ENCODE assay signal across 13 cellular contexts in the genomic region with DNA sequence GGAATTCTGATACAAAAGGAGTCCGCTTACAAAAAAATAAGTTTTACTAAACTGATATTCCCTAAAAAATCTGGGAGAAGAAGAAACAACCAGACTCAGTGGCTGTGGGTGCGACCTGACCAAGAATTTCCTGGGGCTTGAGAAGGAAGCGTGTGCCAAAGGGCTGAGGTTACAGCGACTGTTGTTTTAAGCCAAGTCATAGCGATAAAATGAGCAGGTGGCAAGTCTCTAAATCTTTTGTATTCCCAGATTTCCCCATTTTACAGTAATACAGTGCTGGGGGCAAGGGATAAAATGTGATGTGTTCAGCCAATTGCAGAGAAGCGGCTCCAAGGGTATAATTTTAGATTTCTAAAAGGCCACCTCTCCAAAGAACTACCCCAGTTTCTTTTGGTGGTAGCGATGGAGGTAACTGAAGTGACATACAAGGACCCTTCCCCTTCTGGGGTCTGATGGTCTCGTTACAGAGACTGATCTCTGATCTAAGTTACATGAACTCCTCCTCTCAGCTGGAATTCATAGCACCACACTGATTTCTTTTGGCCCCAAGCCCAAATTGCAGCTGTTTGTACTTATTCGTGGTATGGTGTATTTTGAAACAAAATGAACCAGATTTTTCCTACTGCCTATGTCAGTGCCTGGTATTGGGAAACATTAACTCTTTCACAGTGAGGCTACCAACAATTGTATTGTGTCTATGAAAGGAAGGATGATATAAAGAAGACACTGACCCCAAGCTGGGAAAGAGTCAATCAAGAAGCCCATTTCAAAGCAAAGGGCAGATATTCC. TPM values are rescaled to one million over a fixed set of nuclear protein-coding genes. Genes with fewer than 3 reads are reported as not detected.
DNase-seq lines count a peak whose midpoint lies in the region; ATAC-seq, FAIRE-seq and TF ChIP-seq lines count a peak whose summit lies in the region.
"Had no signal": no experiment of that assay in that cellular context is flagged by ENCODE, and none has a peak within 500 bp of the region (broad histone marks: within the 10 kb centered on the region; RNA-seq: fewer than 3 reads in every experiment).

No MANE protein-coding gene starts in this region.

- no peak overlapping the region for H3K9ac ChIP-seq in GM12878 (ENCODE audit: control insufficient read depth, insufficient read depth, low read length)
- H3K9ac ChIP-seq in kidney (ENCODE audit: low read length in 2 of 2) = no peak overlapping the region

- no peak for ATAC-seq in GM12878
- ATAC-seq: Panc1 had no signal

- H3K27me3 ChIP-seq in GM12878 (replicated peaks in 1 of 2; ENCODE audit: control insufficient read depth in 2 of 2, insufficient read depth in 2 of 2, low read length in 1 of 2) (no peaks in the 10 kb centered on the region; a peak in 1 of 4 replicates), right atrium auricular region (no peaks in the 10 kb centered on the region), suprapubic skin (no peaks in the 10 kb centered on the region)

- H3K27ac ChIP-seq in GM12878 (ENCODE audit: control insufficient read depth, insufficient read depth) (no peak overlapping the region), right atrium auricular region (peak overlapping the region; percentile 43 to 61), suprapubic skin (peak overlapping the region; percentile 74), kidney (ENCODE audit: low read depth in 2 of 2, low read length in 2 of 2) (peak overlapping the region in 1 of 2 donors; percentile 3)

- intact Hi-C loops in GM12878 (cut with micrococcal nuclease; ENCODE audit: unreplicated experiment) (no loop called here), kidney (cut with DNase I) (no loop called here)

- FAIRE-seq in GM12878 (lab: Jason Lieb, UNC) = no peak
- FAIRE-seq in kidney (lab: Jason Lieb, UNC) = no peak
- FAIRE-seq: D721Med, urothelium cell line had no signal

- H3K79me2 ChIP-seq in GM12878 (ENCODE audit: control insufficient read depth, insufficient read depth, low read length) = no peaks in the 10 kb centered on the region

- TF ChIP-seq CTCF in GM12878 (IDR thresholded peaks at IDR 0.05 in 2 of 3, conservative IDR thresholded peaks at IDR 0.05 in 1 of 3; ENCODE audit: control insufficient read depth in 2 of 3, extremely low read depth in 1 of 3, insufficient read depth in 1 of 3, low read depth in 3 of 3, low read length in 3 of 3) (no peak), right atrium auricular region (IDR thresholded peaks at IDR 0.05) (no peak), suprapubic skin (IDR thresholded peaks at IDR 0.05) (no peak), kidney (IDR thresholded peaks at IDR 0.05; ENCODE audit: borderline replicate concordance, extremely low read depth, insufficient read depth) (no peak)

- H2AFZ ChIP-seq in GM12878 (ENCODE audit: control insufficient read depth, low read depth, low read length) = no peak overlapping the region

- 27% methylated on average over 9 of the region's 9 CpGs for WGBS in GM12878 (ENCODE audit: insufficient coverage, insufficient replicate concordance, low lambda C conversion rate, missing lambda C conversion rate)
- 65% methylated on average over 9 of the region's 9 CpGs for WGBS in suprapubic skin

- no TSS peak for BruUV-seq in GM12878 (replicated peaks; lab: Mats Ljungman, UMichigan)

- SMC1A ChIA-PET in GM12878 (lab: Charles Lee; ENCODE audit: uncharacterized antibody, unreplicated experiment) = interaction anchor here (0.6 to 10.0 kb wide), 10 partner anchors 11 to 195 kb away, joined by 3 to 124 read pairs (median 6); partner anchors contain the start of gene LPAR1

- TF ChIP-seq RAD21 in GM12878 (IDR thresholded peaks at IDR 0.05; ENCODE audit: insufficient read depth, low read depth, low read length) = no peak

- H3K9me3 ChIP-seq in GM12878 (replicated peaks; ENCODE audit: control insufficient read depth, insufficient read depth, low read length) (no peaks in the 10 kb centered on the region), right atrium auricular region (no peaks in the 10 kb centered on the region), suprapubic skin (no peaks in the 10 kb centered on the region), kidney (ENCODE audit: control insufficient read depth in 1 of 2, low read length in 2 of 2) (no peaks in the 10 kb centered on the region)

- TF ChIP-seq POLR2A in GM12878 (IDR thresholded peaks at IDR 0.05; ENCODE audit: low read depth, low read length) = no peak
- no peak for TF ChIP-seq POLR2A in suprapubic skin (IDR thresholded peaks at IDR 0.05)

- CTCF ChIA-PET in GM12878 (lab: Yijun Ruan, JAX) = interaction anchor here (1.2 to 2.4 kb wide), 3 partner anchors 12 to 29 kb away, joined by 3 to 8 read pairs (median 3); no protein-coding TSS in a partner anchor

- no peaks in the 10 kb centered on the region for H4K20me1 ChIP-seq in GM12878 (ENCODE audit: control insufficient read depth, insufficient read depth)

- in situ Hi-C loops in GM12878 (cut with MboI) = no loop called here

- H3K4me3 ChIP-seq in GM12878 (no peak overlapping the region), right atrium auricular region (no peak overlapping the region), suprapubic skin (no peak overlapping the region), kidney (ENCODE audit: low read length in 2 of 2) (no peak overlapping the region)

- TF ChIP-seq EP300 in GM12878 (IDR thresholded peaks at IDR 0.05; ENCODE audit: borderline replicate concordance in 1 of 2, control insufficient read depth in 1 of 2, low read depth in 2 of 2, low read length in 2 of 2) (no peak), suprapubic skin (IDR thresholded peaks at IDR 0.05) (no peak)

- H3K36me3 ChIP-seq in GM12878 (ENCODE audit: control insufficient read depth in 2 of 2, insufficient read depth in 2 of 2, low read length in 1 of 2) = no peaks in the 10 kb centered on the region
- no peaks in the 10 kb centered on the region for H3K36me3 ChIP-seq in right atrium auricular region
- no peaks in the 10 kb centered on the region for H3K36me3 ChIP-seq in suprapubic skin
- H3K36me3 ChIP-seq in kidney (ENCODE audit: control insufficient read depth in 1 of 2, insufficient read depth in 2 of 2, low read length in 2 of 2) = no peaks in the 10 kb centered on the region

- H3K4me1 ChIP-seq in GM12878 (ENCODE audit: control insufficient read depth, insufficient read depth, low read length) (peaks cover 6% of the 10 kb centered on the region), right atrium auricular region (no peaks in the 10 kb centered on the region), suprapubic skin (peaks cover 37% of the 10 kb centered on the region), kidney (ENCODE audit: control insufficient read depth in 1 of 2, insufficient read depth in 1 of 2, low read depth in 1 of 2, low read length in 2 of 2) (no peaks in the 10 kb centered on the region)

- H3K4me2 ChIP-seq in GM12878 (ENCODE audit: control insufficient read depth, insufficient read depth) = no peak overlapping the region

- RAD21 ChIA-PET in GM12878 (lab: Charles Lee; ENCODE audit: unreplicated experiment) = interaction anchor here (1.0 to 6.2 kb wide), 11 partner anchors 10 to 48 kb away, joined by 3 to 27 read pairs (median 4); no protein-coding TSS in a partner anchor

- DNase-seq in ELR (ENCODE audit: low read depth) (peak; percentile 23), GM12878 (ENCODE audit: low read depth, low spot score) (no peak), right atrium auricular region (ENCODE audit: low spot score) (peak; percentile 90), suprapubic skin (ENCODE audit: low spot score in 2 of 2) (peak; percentile 86 to 87), kidney (no peak), SKM-1 (lab: John Stamatoyannopoulos, UW; ENCODE audit: unreplicated experiment) (no peak), ecto neural progenitor cell (ENCODE audit: low spot score) (no peak), KG1 (lab: John Stamatoyannopoulos, UW) (no peak)
- DNase-seq: dermis blood vessel endothelial cell; stimulated activated CD4-positive, alpha-beta T cell treated with anti-CD3 and anti-CD28 coated beads, Interleukin-4, amount 100 ng/mL, for 24 hours had no signal

- POLR2A ChIA-PET in GM12878 (lab: Charles Lee) = interaction anchor here (0.8 to 3.1 kb wide), 3 partner anchors 11 to 20 kb away, joined by 3 to 11 read pairs (median 3); no protein-coding TSS in a partner anchor

TF ChIP-seq in GM12878, 131 proteins besides CTCF, POLR2A, EP300 and RAD21:
- TF ChIP-seq TBL1XR1 (IDR thresholded peaks at IDR 0.05; ENCODE audit: low read depth, low read length) (no peak), EED (IDR thresholded peaks at IDR 0.05; ENCODE audit: low read depth) (0 out of 2 replicates have a peak, but pooled peaks have one; percentile 6)

RNA-seq across cellular contexts. Expression of gene LPAR1, which starts 41.6 kb away (rescaled TPM):
- 10.1 and 12.7 TPM in 2 replicates for total RNA-seq in GM12878 (2013; cell fraction: nucleolus; rRNA removed)
- total RNA-seq in GM12878 (2014; rRNA removed) (11.2 and 13.8 TPM in 2 replicates), GM12878 (2014; rRNA removed; fragmentation: Illumina TruSeq; extraction: Trizol) (11.5 and 11.8 TPM in 2 replicates), GM12878 (2021) (9.6 and 10.8 TPM in 2 replicates), right atrium auricular region (10 to 100 TPM; 20.2 to 48.2 TPM), suprapubic skin (10 to 100 TPM; 16.2 to 65.8 (median 23.5) TPM), kidney (28.2 TPM)
- polyA plus RNA-seq in GM12878 (2011; ENCODE audit: low read depth) = 0.09 TPM
- polyA plus RNA-seq in GM12878 (2011; rRNA removed) (9.4 and 12.9 TPM in 2 replicates), GM12878 (2014; fragmentation: Illumina TruSeq; extraction: Trizol) (9.8 and 10.0 TPM in 2 replicates), GM12878 (2014; fragmentation: Nextera tagmentation; extraction: Ambion mirVana) (1 to 10 TPM; 3.3 to 4.2 TPM), GM12878 (2014; rRNA removed) (7.3 and 7.5 TPM in 2 replicates), GM12878 (2016; fragmentation: Nextera tagmentation; extraction: Ambion mirVana) (1 to 10 TPM; 5.8 to 5.9 TPM), kidney (ENCODE audit: insufficient read depth, low read depth, low replicate concordance) (2.9 TPM)
- polyA plus RNA-seq in GM12878 (2011; cell fraction: cytosol; rRNA removed) = 10.6 and 10.9 TPM in 2 replicates
- 8.9 and 9.0 TPM in 2 replicates for polyA plus RNA-seq in GM12878 (2011; cell fraction: nucleus; rRNA removed)
- 0.11 and 0.20 TPM in 2 replicates for polyA plus RNA-seq in GM12878 (2012)
- 43.4 and 62.7 TPM in 2 replicates for polyA minus RNA-seq in GM12878 (2011; rRNA and poly(A)+ RNA removed)
- polyA minus RNA-seq in GM12878 (2011; cell fraction: cytosol; rRNA and poly(A)+ RNA removed) = 9.1 and 11.7 TPM in 2 replicates
- polyA minus RNA-seq in GM12878 (2011; cell fraction: nucleus; rRNA and poly(A)+ RNA removed) = 22.7 and 45.4 TPM in 2 replicates

Comparison
In these comparisons a context has a peak if more than half of its experiments do, and no peak if none do; other contexts are left out.
1. DNase-seq: peak in ELR (single experiment), right atrium auricular region (single experiment) and suprapubic skin (2 of 2); none in GM12878 (single experiment), kidney (single experiment), SKM-1 (single experiment), ecto neural progenitor cell (single experiment) and KG1 (single experiment).